In the genomic region with DNA sequence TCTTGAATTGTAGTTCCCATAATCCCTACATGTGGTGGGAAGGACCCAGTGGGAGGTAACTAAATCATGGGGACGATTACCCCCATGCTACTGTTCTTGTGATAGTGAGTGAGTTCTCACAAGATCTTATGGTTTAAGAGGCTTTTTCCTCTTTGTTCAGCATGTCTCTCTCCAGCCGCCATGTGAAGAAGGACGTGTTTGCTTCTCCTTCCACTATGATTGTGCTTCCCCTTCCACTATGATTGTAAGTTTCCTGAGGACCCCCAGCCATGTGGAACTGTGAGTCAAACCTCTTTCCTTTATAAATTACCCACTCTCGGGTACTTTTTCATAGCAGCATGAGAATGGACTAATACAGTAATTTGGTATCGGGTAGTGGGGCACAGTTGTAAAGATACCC, we compare ENCODE assay signal across 8 cellular contexts.
"Had no signal": no experiment of that assay in that cellular context is flagged by ENCODE, and none has a peak within 500 bp of the region (broad histone marks: within the 10 kb centered on the region; RNA-seq: fewer than 3 reads in every experiment).

No MANE protein-coding gene starts in this region.

- H3K4me3 Mint-ChIP-seq: GM23338, H9 had no signal

- H2AFZ ChIP-seq: GM23338 had no signal

- FAIRE-seq: H1, H54, HTR-8/SVneo, K562 had no signal

- H3K4me2 ChIP-seq: GM23338 had no signal

- H3K27ac Mint-ChIP-seq: GM23338, H9 had no signal

- ATAC-seq: GM23338, K562 had no signal

- DNase-seq: H9, HCEC 1CT, IMR-90 had no signal

- H3K4me3 ChIP-seq: GM23338, K562 had no signal

- H3K4me1 Mint-ChIP-seq: GM23338, H9 had no signal
